In genomic region chr19:28794301-28794700, GRCh38 we compare ENCODE assay signal across 18 cellular contexts.
DNase-seq lines count a peak whose midpoint lies in the region; ATAC-seq and TF ChIP-seq lines count a peak whose summit lies in the region.
"Had no signal": no experiment of that assay in that cellular context is flagged by ENCODE, and none has a peak within 500 bp of the region (broad histone marks: within the 10 kb centered on the region; RNA-seq: fewer than 3 reads in every experiment).

No MANE protein-coding gene starts in this region.

- peaks cover 4% of the 10 kb centered on the region for H3K4me1 Mint-ChIP-seq in activated CD4-positive, alpha-beta T cell treated with anti-CD3 and anti-CD28 coated beads, Interleukin-2, amount 10 ng/mL, durations not matched to agents 7 days and 5 days

- H3K27ac Mint-ChIP-seq in activated CD4-positive, alpha-beta T cell treated with anti-CD3 and anti-CD28 coated beads, Interleukin-2, amount 10 ng/mL, durations not matched to agents 7 days and 5 days, result no peak overlapping the region
- H3K27ac Mint-ChIP-seq: CD4-positive, alpha-beta T cell had no signal

- peak overlapping the region; percentile 58 for H3K4me3 Mint-ChIP-seq in activated CD4-positive, alpha-beta T cell treated with anti-CD3 and anti-CD28 coated beads, Interleukin-2, amount 10 ng/mL, durations not matched to agents 7 days and 5 days
- H3K4me3 Mint-ChIP-seq: CD4-positive, alpha-beta T cell had no signal

- H3K4me1 ChIP-seq in skeletal muscle satellite cell (ENCODE audit: control insufficient read depth, insufficient read depth, low read length) (no peaks in the 10 kb centered on the region), upper lobe of right lung (no peaks in the 10 kb centered on the region)
- H3K4me1 ChIP-seq: gastroesophageal sphincter had no signal

- TF ChIP-seq CTCF in upper lobe of right lung (IDR thresholded peaks at IDR 0.05), result no peak

- H3K27me3 Mint-ChIP-seq in activated CD4-positive, alpha-beta T cell treated with anti-CD3 and anti-CD28 coated beads, Interleukin-2, amount 10 ng/mL, durations not matched to agents 7 days and 5 days, result peaks cover 30% of the 10 kb centered on the region

- H3K36me3 ChIP-seq in skeletal muscle satellite cell (ENCODE audit: insufficient read depth, low read length) (no peaks in the 10 kb centered on the region), upper lobe of right lung (no peaks in the 10 kb centered on the region)
- H3K36me3 ChIP-seq: gastroesophageal sphincter, transverse colon had no signal

- ATAC-seq in left ventricle myocardium superior (peak; percentile 72), upper lobe of right lung (no peak), HG02588 (IDR thresholded peaks at IDR 0.05; ENCODE audit: unreplicated experiment) (no peak)
- ATAC-seq: gastroesophageal sphincter had no signal

- H3K27ac ChIP-seq in upper lobe of right lung, result no peak overlapping the region
- H3K27ac ChIP-seq: epithelial cell of prostate, gastroesophageal sphincter, skin epidermis, transverse colon had no signal

- intact Hi-C loops in left ventricle myocardium superior (cut with micrococcal nuclease), result no loop called here
- intact Hi-C loops in upper lobe of right lung (cut with DNase I), result no loop called here

- H3K4me2 ChIP-seq in skeletal muscle satellite cell (ENCODE audit: low read length), result peak overlapping the region; percentile 73

- CTCF ChIA-PET in activated CD4-positive, alpha-beta T cell treated with anti-CD3 and anti-CD28 coated beads, Interleukin-2, amount 10 ng/mL, durations not matched to agents 7 days and 5 days (lab: Charles Lee), result no interaction called here

- H3K4me3 ChIP-seq in skeletal muscle satellite cell (ENCODE audit: low read length) (no peak overlapping the region), upper lobe of right lung (no peak overlapping the region)

- DNase-seq in activated CD4-positive, alpha-beta T cell treated with anti-CD3 and anti-CD28 coated beads, Interleukin-2, amount 10 ng/mL, durations not matched to agents 7 days and 5 days, result no peak
- no peak for DNase-seq in activated CD4-positive, alpha-beta T cell treated with anti-CD3 and anti-CD28 coated beads, Interleukin-2, amount 50 U/mL, for 48 hours
- DNase-seq in SKM-1 treated with dmso at 0.1 percent for 144 hours (lab: John Stamatoyannopoulos, UW; ENCODE audit: unreplicated experiment) (peak; percentile 33), left ventricle myocardium superior (no peak), upper lobe of right lung (no peak), NOMO-1 treated with dmso at 0.1 percent for 144 hours (lab: John Stamatoyannopoulos, UW; ENCODE audit: unreplicated experiment) (no peak)
- DNase-seq: activated CD4-positive, alpha-beta T cell treated with anti-CD3 and anti-CD28 coated beads for 4 hours; CD4-positive, alpha-beta T cell; DMS79 treated with DMSO at 0.1 percent for 48 hours; mesendoderm; NCI-H2029 treated with DMSO at 0.1 percent for 48 hours; T1000; transverse colon had no signal

- POLR2A ChIA-PET in activated CD4-positive, alpha-beta T cell treated with anti-CD3 and anti-CD28 coated beads, Interleukin-2, amount 10 ng/mL, durations not matched to agents 7 days and 5 days (lab: Charles Lee), result no interaction called here

- H3K27me3 ChIP-seq in skeletal muscle satellite cell (ENCODE audit: control insufficient read depth, insufficient read depth, low read length) (peaks cover 30% of the 10 kb centered on the region), upper lobe of right lung (peaks cover 26% of the 10 kb centered on the region)

- H3K9me3 ChIP-seq in skeletal muscle satellite cell (replicated peaks; ENCODE audit: low read length), result no peaks in the 10 kb centered on the region
- H3K9me3 ChIP-seq in upper lobe of right lung, result no peaks in the 10 kb centered on the region
- H3K9me3 ChIP-seq: transverse colon had no signal

- H3K9ac ChIP-seq in skeletal muscle satellite cell (ENCODE audit: low read depth, low read length), result no peak overlapping the region

- H3K36me3 Mint-ChIP-seq in activated CD4-positive, alpha-beta T cell treated with anti-CD3 and anti-CD28 coated beads, Interleukin-2, amount 10 ng/mL, durations not matched to agents 7 days and 5 days (ENCODE audit: low read depth), result no peaks in the 10 kb centered on the region

- H3K9me3 Mint-ChIP-seq in activated CD4-positive, alpha-beta T cell treated with anti-CD3 and anti-CD28 coated beads, Interleukin-2, amount 10 ng/mL, durations not matched to agents 7 days and 5 days, result no peaks in the 10 kb centered on the region
